8 cellular contexts compared by ENCODE assay signal in genomic region chr7:35624299-35625186, GRCh38.
DNase-seq lines count a peak whose midpoint lies in the region; ATAC-seq, FAIRE-seq and TF ChIP-seq lines count a peak whose summit lies in the region.

No MANE protein-coding gene starts in this region.

- H3K79me1 ChIP-seq in H1 (ENCODE audit: low read depth, low read length): no peaks in the 10 kb centered on the region
- H3K79me1 ChIP-seq in mesendoderm (ENCODE audit: low read length): no peaks in the 10 kb centered on the region

- peaks cover 0 to 2% (median 0%) of the 10 kb centered on the region in 4 experiments; a peak in 3 of 7 replicates for H3K4me1 ChIP-seq in H1 (replicated peaks in 1 of 4; ENCODE audit: control insufficient read depth in 3 of 4, insufficient read depth in 4 of 4, low read length in 3 of 4)
- no peaks in the 10 kb centered on the region for H3K4me1 ChIP-seq in mesendoderm (ENCODE audit: control insufficient read depth, low read depth, low read length)
- peaks cover 0 to 8% (median 0%) of the 10 kb centered on the region in 4 donors for H3K4me1 ChIP-seq in tibial nerve

- H3K14ac ChIP-seq in H1 (ENCODE audit: insufficient read length): no peak overlapping the region

- WGBS in H1 (ENCODE audit: extremely low coverage in 1 of 2, insufficient coverage in 1 of 2, insufficient read length in 1 of 2, insufficient replicate concordance in 2 of 2, low coverage in 1 of 2, low lambda C conversion rate in 2 of 2, missing lambda C conversion rate in 1 of 2), 2 experiments: 57% methylated on average over 16 of the region's 16 CpGs; no CpG with 5 or more reads in 1 of the 2 experiments
- no CpG with 5 or more reads among the region's 16 CpGs for WGBS in mesendoderm (ENCODE audit: extremely low coverage, insufficient coverage, low lambda C conversion rate)
- WGBS in tibial nerve, 2 donors: 39 to 45% methylated on average over 15 of the region's 16 CpGs

- DNase-seq in AG09319 (ENCODE audit: extremely low read depth, low read depth) (no peak), NCI-H2107 treated with DMSO at 0.1 percent for 48 hours (lab: John Stamatoyannopoulos, UW; ENCODE audit: unreplicated experiment) (peak; percentile 16), H1 (ENCODE audit: low read depth in 1 of 2, low spot score in 2 of 2) (peak; percentile 29 to 64), mesendoderm (peak; percentile 93), tibial nerve (ENCODE audit: low spot score in 2 of 2) (peak in 1 of 2 donors; percentile 39)
- peak; percentile 12 to 32 for DNase-seq in activated CD4-positive, alpha-beta T cell treated with anti-CD3 and anti-CD28 coated beads for 4 hours

- 0 out of 2 replicates have a peak overlapping the region, but pooled peaks have one; percentile 27 for H2BK12ac ChIP-seq in H1 (ENCODE audit: low read depth, low read length)

- H3K4me2 ChIP-seq in H1 (ENCODE audit: insufficient read depth in 1 of 2, low read depth in 2 of 2, low read length in 2 of 2): no peak overlapping the region; a peak in 2 of 4 replicates
- H3K4me2 ChIP-seq in mesendoderm (ENCODE audit: low read length): no peak overlapping the region

- no peak overlapping the region for H4K91ac ChIP-seq in H1 (replicated peaks; ENCODE audit: insufficient read length, low read length)

- peak; percentile 98 for FAIRE-seq in H1 (lab: Jason Lieb, UNC)

- no peak for TF ChIP-seq EP300 in H1 (IDR thresholded peaks at IDR 0.05; ENCODE audit: borderline replicate concordance in 1 of 2, low read depth in 2 of 2, low read length in 2 of 2)
- no peak for TF ChIP-seq EP300 in tibial nerve (IDR thresholded peaks at IDR 0.05)

- H3K23ac ChIP-seq in H1 (ENCODE audit: insufficient read length): no peak overlapping the region
- H3K23ac ChIP-seq in mesendoderm (ENCODE audit: low read length): no peak overlapping the region

- peak overlapping the region; percentile 43 for H4K8ac ChIP-seq in H1 (ENCODE audit: extremely low read depth, insufficient read depth, low read length)
- no peak overlapping the region for H4K8ac ChIP-seq in mesendoderm (ENCODE audit: low read depth, low read length)

- peak; percentile 80 for TF ChIP-seq CTCF in AG09319 (IDR thresholded peaks at IDR 0.05; ENCODE audit: low read depth, low read length)
- peak; percentile 50 to 86 (median 84) for TF ChIP-seq CTCF in H1 (IDR thresholded peaks at IDR 0.05; ENCODE audit: control extremely low read depth in 1 of 3, insufficient read depth in 1 of 3, low read depth in 1 of 3, low read length in 3 of 3)
- peak; percentile 65 to 76 (median 73) for TF ChIP-seq CTCF in tibial nerve (IDR thresholded peaks at IDR 0.05)

- H3K4me3 ChIP-seq in H1 (ENCODE audit: extremely low read depth in 1 of 4, insufficient read depth in 2 of 4, low read depth in 3 of 4, low read length in 4 of 4) (no peak overlapping the region), mesendoderm (ENCODE audit: low read length) (no peak overlapping the region), tibial nerve (no peak overlapping the region)

- H3K56ac ChIP-seq in H1 (replicated peaks; ENCODE audit: insufficient read length, low read depth, low read length): no peak overlapping the region
- H3K56ac ChIP-seq in mesendoderm (ENCODE audit: low read length): no peak overlapping the region

- H2BK15ac ChIP-seq in H1 (ENCODE audit: low read length) (no peak overlapping the region), mesendoderm (replicated peaks; ENCODE audit: low read depth) (no peak overlapping the region)

- H3K27ac ChIP-seq in H1 (ENCODE audit: low read depth, low read length): no peak overlapping the region
- no peak overlapping the region for H3K27ac ChIP-seq in mesendoderm (ENCODE audit: low read depth, low read length)
- H3K27ac ChIP-seq in tibial nerve: no peak overlapping the region

- H2BK5ac ChIP-seq in H1 (ENCODE audit: low read depth, low read length) (no peak overlapping the region), mesendoderm (ENCODE audit: low read length) (no peak overlapping the region)

- TF ChIP-seq POLR2A in GM18505 (IDR thresholded peaks at IDR 0.05; ENCODE audit: borderline replicate concordance, extremely low read depth, insufficient read depth, insufficient read length) (no peak), H1 (IDR thresholded peaks at IDR 0.05; ENCODE audit: control extremely low read depth in 1 of 2, low read depth in 2 of 2, low read length in 2 of 2) (no peak), tibial nerve (IDR thresholded peaks at IDR 0.05) (no peak)

- CTCF ChIA-PET in H1 (lab: Charles Lee; ENCODE audit: partially characterized antibody): interaction anchor here (0.7 to 3.0 kb wide), 63 partner anchors 10 to 961 kb away, joined by 3 to 46 read pairs (median 4); partner anchors contain the start of gene HERPUD2

- peak; percentile 95 to 97 for TF ChIP-seq RAD21 in H1 (IDR thresholded peaks at IDR 0.05 in 1 of 2, conservative IDR thresholded peaks at IDR 0.05 in 1 of 2; ENCODE audit: low read depth in 2 of 2, low read length in 2 of 2)

- H4K5ac ChIP-seq in H1 (ENCODE audit: insufficient read length, low read depth, low read length): no peak overlapping the region
- H4K5ac ChIP-seq in mesendoderm (ENCODE audit: low read length): no peak overlapping the region

- H2BK20ac ChIP-seq in H1 (ENCODE audit: low read length): no peak overlapping the region

- H3K79me2 ChIP-seq in H1 (ENCODE audit: control insufficient read depth in 1 of 2, insufficient read depth in 2 of 2, low read length in 2 of 2): no peaks in the 10 kb centered on the region
- H3K79me2 ChIP-seq in mesendoderm (ENCODE audit: control insufficient read depth, insufficient read depth, low read length): no peaks in the 10 kb centered on the region

- H2AFZ ChIP-seq in H1 (ENCODE audit: low read length): no peak overlapping the region

- H3K18ac ChIP-seq in H1 (ENCODE audit: extremely low read depth, low read length) (no peak overlapping the region), mesendoderm (ENCODE audit: low read length) (no peak overlapping the region)

- H3K27me3 ChIP-seq in H1 (replicated peaks in 1 of 4; ENCODE audit: control insufficient read depth in 3 of 4, extremely low read depth in 1 of 4, insufficient read depth in 3 of 4, low read length in 3 of 4): no peaks in the 10 kb centered on the region
- no peaks in the 10 kb centered on the region for H3K27me3 ChIP-seq in mesendoderm (ENCODE audit: insufficient read depth, low read length, poor library complexity)
- H3K27me3 ChIP-seq in tibial nerve: no peaks in the 10 kb centered on the region

- H3K9ac ChIP-seq in H1 (replicated peaks in 1 of 4; ENCODE audit: extremely low read depth in 1 of 4, low read depth in 3 of 4, low read length in 3 of 4) (no peak overlapping the region), mesendoderm (ENCODE audit: low read length) (no peak overlapping the region)

- H2BK120ac ChIP-seq in H1 (replicated peaks; ENCODE audit: low read depth, low read length): no peak overlapping the region
- H2BK120ac ChIP-seq in mesendoderm (ENCODE audit: low read depth, low read length): no peak overlapping the region

- H3K23me2 ChIP-seq in H1 (ENCODE audit: low read depth, low read length): no peaks in the 10 kb centered on the region; the same call in 1 of the 2 replicates

- H4K20me1 ChIP-seq in H1 (replicated peaks in 1 of 2; ENCODE audit: control insufficient read depth in 1 of 2, insufficient read depth in 2 of 2, low read length in 2 of 2): no peaks in the 10 kb centered on the region

- no peaks in the 10 kb centered on the region for H3K36me3 ChIP-seq in H1 (ENCODE audit: control insufficient read depth in 2 of 4, insufficient read depth in 4 of 4, low read length in 3 of 4)
- no peaks in the 10 kb centered on the region for H3K36me3 ChIP-seq in mesendoderm (ENCODE audit: control insufficient read depth, insufficient read depth, low read length)
- H3K36me3 ChIP-seq in tibial nerve: peaks cover 0 to 25% (median 0%) of the 10 kb centered on the region in 3 donors

- H3K9me3 ChIP-seq in H1 (ENCODE audit: insufficient read depth in 2 of 2, low read depth in 1 of 2, low read length in 1 of 2) (no peaks in the 10 kb centered on the region), tibial nerve (no peaks in the 10 kb centered on the region)

- H2AK5ac ChIP-seq in H1 (ENCODE audit: low read depth, low read length) (no peak overlapping the region), mesendoderm (ENCODE audit: low read length) (no peak overlapping the region)

- peak; percentile 82 for ATAC-seq in GM18505 (IDR thresholded peaks at IDR 0.05; ENCODE audit: unreplicated experiment)
- peak; percentile 61 for ATAC-seq in HG02943 (IDR thresholded peaks at IDR 0.05; ENCODE audit: low read depth, unreplicated experiment)

- H3K4ac ChIP-seq in H1 (replicated peaks; ENCODE audit: insufficient read length, low read depth, low read length) (no peak overlapping the region), mesendoderm (ENCODE audit: low read depth, low read length) (no peak overlapping the region)

- POLR2A ChIA-PET in H1 (lab: Charles Lee; ENCODE audit: partially characterized antibody): no interaction called here

TF ChIP-seq in H1, 55 proteins besides CTCF, POLR2A, EP300 and RAD21:
- peak; percentile 38 for TF ChIP-seq ASH2L (IDR thresholded peaks at IDR 0.05; ENCODE audit: low read length)
- no peak for TF ChIP-seq EZH2 (IDR thresholded peaks at IDR 0.05; ENCODE audit: low read depth, low read length, severe bottlenecking)
- peak; percentile 88 for TF ChIP-seq YY1 (IDR thresholded peaks at IDR 0.05; ENCODE audit: low read depth, low read length)
- no peak for TF ChIP-seq EGR1 (IDR thresholded peaks at IDR 0.05; ENCODE audit: borderline replicate concordance, low read depth, low read length)
- TF ChIP-seq E2F6 (IDR thresholded peaks at IDR 0.05): 0 out of 2 replicates have a peak, but pooled peaks have one; percentile 42
